In genomic region chr6:100553243-100553642, GRCh38 we compare ENCODE assay signal across 1 cellular context.
TF ChIP-seq lines count a peak whose summit lies in the region.

No MANE protein-coding gene starts in this region.

TF ChIP-seq in HepG2, 621 proteins besides CTCF, POLR2A, EP300 and RAD21 (continued from another document):
- no peak for TF ChIP-seq ZNF773 (CRISPR knock-in tag; IDR thresholded peaks at IDR 0.05; ENCODE audit: borderline replicate concordance)
- TF ChIP-seq ZBTB42 (CRISPR knock-in tag; IDR thresholded peaks at IDR 0.05) = no peak
- TF ChIP-seq ATF1 (CRISPR knock-in tag; IDR thresholded peaks at IDR 0.05) = no peak
- no peak for TF ChIP-seq BCLAF1 (IDR thresholded peaks at IDR 0.05)
- TF ChIP-seq ZNF343 (CRISPR knock-in tag; IDR thresholded peaks at IDR 0.05) = no peak
- TF ChIP-seq HOXA7 (CRISPR knock-in tag; IDR thresholded peaks at IDR 0.05) = no peak
- TF ChIP-seq PTBP1 (IDR thresholded peaks at IDR 0.05; ENCODE audit: low read depth, low read length, poor library complexity, severe bottlenecking) = no peak
- no peak for TF ChIP-seq KAT8 (CRISPR knock-in tag; IDR thresholded peaks at IDR 0.05)
- no peak for TF ChIP-seq FOXK1 (CRISPR knock-in tag; IDR thresholded peaks at IDR 0.05; ENCODE audit: borderline replicate concordance, low read depth)
- TF ChIP-seq, protein P1, sequence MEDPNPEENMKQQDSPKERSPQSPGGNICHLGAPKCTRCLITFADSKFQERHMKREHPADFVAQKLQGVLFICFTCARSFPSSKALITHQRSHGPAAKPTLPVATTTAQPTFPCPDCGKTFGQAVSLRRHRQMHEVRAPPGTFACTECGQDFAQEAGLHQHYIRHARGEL (CRISPR knock-in tag; IDR thresholded peaks at IDR 0.05) = no peak
